In genomic region chr1:226634156-226634588, GRCh38 we compare ENCODE assay signal across 8 cellular contexts.
DNase-seq lines count a peak whose midpoint lies in the region; ATAC-seq and TF ChIP-seq lines count a peak whose summit lies in the region.

No MANE protein-coding gene starts in this region.

- peaks cover 72% of the 10 kb centered on the region for H3K4me1 Mint-ChIP-seq in activated B cell treated with CpG ODN at 0.5 μM for 24 hours

- H3K4me1 ChIP-seq in breast epithelium = peaks cover 0 to 4% of the 10 kb centered on the region in 2 donors

- no peaks in the 10 kb centered on the region for H3K36me3 ChIP-seq in breast epithelium

- H3K27ac ChIP-seq in breast epithelium = peak overlapping the region in 1 of 2 donors; percentile 36

- CTCF ChIA-PET in activated B cell treated with CpG ODN at 0.5 μM for 24 hours (lab: Charles Lee) = interaction anchor here (0.8 to 8.4 kb wide), 10 partner anchors 10 to 193 kb away, joined by 3 to 91 read pairs (median 4); no protein-coding TSS in a partner anchor

- no peaks in the 10 kb centered on the region for H3K9me3 Mint-ChIP-seq in activated B cell treated with CpG ODN at 0.5 μM for 24 hours

- H3K27me3 ChIP-seq in breast epithelium = no peaks in the 10 kb centered on the region

- H3K9me3 ChIP-seq in breast epithelium = no peaks in the 10 kb centered on the region

- POLR2A ChIA-PET in activated B cell treated with CpG ODN at 0.5 μM for 24 hours (lab: Charles Lee) = interaction anchor here (0.7 to 4.3 kb wide), 18 partner anchors 10 to 195 kb away, joined by 3 to 35 read pairs (median 6); partner anchors contain the start of gene ITPKB

- peaks cover 72% of the 10 kb centered on the region for H3K36me3 Mint-ChIP-seq in activated B cell treated with CpG ODN at 0.5 μM for 24 hours (ENCODE audit: low read depth)

- peak overlapping the region; percentile 89 for H3K27ac Mint-ChIP-seq in activated B cell treated with CpG ODN at 0.5 μM for 24 hours

- intact Hi-C loops in activated B cell treated with CpG ODN at 0.5 μM for 24 hours (cut with micrococcal nuclease) = loop anchor here (1.0 to 5.0 kb wide), 6 partner anchors 9 to 238 kb away; partner anchors contain the start of genes ITPKB and PSEN2
- intact Hi-C loops in breast epithelium (cut with DNase I; ENCODE audit: low total_unique reads) = loop anchor here (5.0 kb wide), 1 partner anchor 188 kb away; no protein-coding TSS in a partner anchor

- H3K4me3 Mint-ChIP-seq in activated B cell treated with CpG ODN at 0.5 μM for 24 hours = no peak overlapping the region

- no peak for TF ChIP-seq POLR2A in breast epithelium (IDR thresholded peaks at IDR 0.05)

- no peaks in the 10 kb centered on the region for H3K27me3 Mint-ChIP-seq in activated B cell treated with CpG ODN at 0.5 μM for 24 hours

- ATAC-seq in HG02588 (IDR thresholded peaks at IDR 0.05; ENCODE audit: unreplicated experiment) (peak; percentile 71), activated B cell treated with CpG ODN at 0.5 μM for 24 hours (ENCODE audit: low read depth) (peak; percentile 72)

- TF ChIP-seq CTCF in activated B cell treated with CpG ODN at 0.5 μM for 24 hours (IDR thresholded peaks at IDR 0.05) (peak; percentile 56), breast epithelium (IDR thresholded peaks at IDR 0.05) (peak; percentile 80 to 93 (median 91))

- H3K4me3 ChIP-seq in breast epithelium = no peak overlapping the region

- DNase-seq in DMS 273 (lab: John Stamatoyannopoulos, UW; ENCODE audit: unreplicated experiment) (peak; percentile 89), DMS 273 treated with DMSO at 0.1 percent for 48 hours (lab: John Stamatoyannopoulos, UW) (no peak), NCI-H128 (lab: John Stamatoyannopoulos, UW; ENCODE audit: unreplicated experiment) (peak; percentile 52), activated B cell treated with CpG ODN at 0.5 μM for 24 hours (peak; percentile 81), breast epithelium (ENCODE audit: low spot score in 2 of 2) (peak; percentile 54 to 75), kidney tubule cell (ENCODE audit: low spot score) (peak; percentile 62)
- peak; percentile 75 for DNase-seq in stimulated activated CD4-positive, alpha-beta T cell treated with anti-CD3 and anti-CD28 coated beads, Interleukin-2, amount 100 ng/mL, for 4 hours (ENCODE audit: low read depth)
